In the genomic region with DNA sequence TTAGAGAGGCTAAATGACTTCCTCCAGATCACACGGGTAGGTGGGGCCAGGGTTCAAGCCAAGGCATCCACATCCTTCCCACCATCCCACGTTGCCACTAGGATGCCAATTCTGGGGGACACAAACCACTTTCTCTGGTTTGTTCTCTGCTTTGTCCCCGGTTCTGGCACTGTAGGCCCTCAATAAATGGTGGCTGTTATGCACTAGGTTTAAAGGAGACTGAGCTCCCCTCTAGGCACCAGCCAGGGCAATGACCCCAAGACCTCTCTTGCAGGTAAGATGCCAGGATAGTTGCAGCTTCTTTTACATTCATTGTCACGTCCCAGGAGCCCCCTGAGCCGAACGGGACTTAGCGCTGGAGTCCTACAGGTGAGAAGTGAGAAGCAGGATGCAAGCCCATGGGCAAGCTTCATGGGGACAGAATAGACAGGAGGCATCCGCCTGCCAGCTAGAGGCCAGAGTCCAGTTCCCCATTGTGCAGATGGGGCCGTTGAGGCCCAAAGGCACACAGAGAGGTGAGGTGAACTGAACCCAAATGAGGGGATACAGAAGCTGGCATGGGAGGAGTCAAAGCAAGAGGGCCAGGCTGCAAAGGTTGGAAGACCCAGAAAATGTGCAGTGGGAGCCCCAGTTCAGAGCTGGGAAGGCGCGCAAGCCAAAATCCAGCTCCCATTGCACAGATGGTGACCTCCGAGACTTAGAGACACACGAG, we compare ENCODE assay signal across 8 cellular contexts. TPM values are rescaled to one million over a fixed set of nuclear protein-coding genes. Genes with fewer than 3 reads are reported as not detected.
DNase-seq lines count a peak whose midpoint lies in the region; ATAC-seq, FAIRE-seq and TF ChIP-seq lines count a peak whose summit lies in the region.

No MANE protein-coding gene starts in this region.

- H3K79me2 ChIP-seq in keratinocyte (ENCODE audit: control insufficient read depth, insufficient read depth, low read length): no peaks in the 10 kb centered on the region

- peak overlapping the region; percentile 90 for H2AFZ ChIP-seq in keratinocyte (ENCODE audit: control insufficient read depth, low read length)

- H3K9ac ChIP-seq in keratinocyte (ENCODE audit: control insufficient read depth, extremely low read depth, insufficient read depth, low read length): peak overlapping the region; percentile 72
- H3K9ac ChIP-seq in subcutaneous abdominal adipose tissue (ENCODE audit: low read length in 5 of 5): peak overlapping the region; percentile 35 to 89 (median 64)

- H3K4me1 ChIP-seq in keratinocyte (ENCODE audit: control insufficient read depth, extremely low read depth, insufficient read depth, low read length) (peaks cover 7% of the 10 kb centered on the region), subcutaneous abdominal adipose tissue (ENCODE audit: control insufficient read depth in 5 of 5, insufficient read depth in 5 of 5, low read length in 5 of 5) (peaks cover 6 to 17% (median 13%) of the 10 kb centered on the region in 5 donors)

- peaks cover 20% of the 10 kb centered on the region for H3K4me1 Mint-ChIP-seq in T-helper 1 cell treated with Interleukin-12 subunit alpha and Interleukin-12 subunit beta and Interleukin-4 antibody, amounts not matched to agents 30 μg/mL and 1 μg/mL, for 36 hours (ENCODE audit: low read depth)
- peaks cover 27% of the 10 kb centered on the region for H3K4me1 Mint-ChIP-seq in activated CD8-positive, alpha-beta T cell treated with anti-CD3 and anti-CD28 coated beads, Interleukin-2, amount 10 ng/mL, durations not matched to agents 7 days and 5 days (ENCODE audit: low read depth)

- no peak for ATAC-seq in activated CD8-positive, alpha-beta T cell treated with anti-CD3 and anti-CD28 coated beads, Interleukin-2, amount 10 ng/mL, durations not matched to agents 7 days and 5 days
- no peak for ATAC-seq in GM21576 (IDR thresholded peaks at IDR 0.05; ENCODE audit: unreplicated experiment)

- H3K36me3 ChIP-seq in keratinocyte (ENCODE audit: control insufficient read depth in 2 of 2, extremely low read depth in 1 of 2, insufficient read depth in 2 of 2, low read length in 2 of 2): no peaks in the 10 kb centered on the region
- peaks cover 0 to 7% (median 5%) of the 10 kb centered on the region in 5 donors for H3K36me3 ChIP-seq in subcutaneous abdominal adipose tissue (ENCODE audit: control insufficient read depth in 5 of 5, insufficient read depth in 5 of 5, low read length in 5 of 5)

- H3K4me2 ChIP-seq in keratinocyte (ENCODE audit: control insufficient read depth, extremely low read depth, insufficient read depth, low read depth, low read length): peak overlapping the region; percentile 79

- peaks cover 3% of the 10 kb centered on the region for H3K9me3 Mint-ChIP-seq in T-helper 1 cell treated with Interleukin-12 subunit alpha and Interleukin-12 subunit beta and Interleukin-4 antibody, amounts not matched to agents 30 μg/mL and 1 μg/mL, for 36 hours
- H3K9me3 Mint-ChIP-seq in activated CD8-positive, alpha-beta T cell treated with anti-CD3 and anti-CD28 coated beads, Interleukin-2, amount 10 ng/mL, durations not matched to agents 7 days and 5 days (ENCODE audit: insufficient read depth): no peaks in the 10 kb centered on the region

- H3K27me3 ChIP-seq in keratinocyte (ENCODE audit: control insufficient read depth, extremely low read depth, insufficient read depth, low read length) (no peaks in the 10 kb centered on the region), subcutaneous abdominal adipose tissue (ENCODE audit: control insufficient read depth in 5 of 5, insufficient read depth in 4 of 5, low read length in 5 of 5) (no peaks in the 10 kb centered on the region)

- no peaks in the 10 kb centered on the region for H3K9me1 ChIP-seq in keratinocyte (ENCODE audit: control insufficient read depth, extremely low read depth, insufficient read depth, low read length)

- no peak for FAIRE-seq in keratinocyte (lab: Jason Lieb, UNC)

- CTCF ChIA-PET in activated CD8-positive, alpha-beta T cell treated with anti-CD3 and anti-CD28 coated beads, Interleukin-2, amount 10 ng/mL, durations not matched to agents 7 days and 5 days (lab: Charles Lee): interaction anchor here (1.1 to 3.3 kb wide), 10 partner anchors 9 to 230 kb away, joined by 3 to 12 read pairs (median 5); partner anchors contain the start of genes ACTL10, CBFA2T2 and ZNF341

- peak overlapping the region; percentile 89 for H3K27ac Mint-ChIP-seq in T-helper 1 cell treated with Interleukin-12 subunit alpha and Interleukin-12 subunit beta and Interleukin-4 antibody, amounts not matched to agents 30 μg/mL and 1 μg/mL, for 36 hours
- H3K27ac Mint-ChIP-seq in activated CD8-positive, alpha-beta T cell treated with anti-CD3 and anti-CD28 coated beads, Interleukin-2, amount 10 ng/mL, durations not matched to agents 7 days and 5 days: peak overlapping the region; percentile 81

- dilution Hi-C loops in keratinocyte (cut with MboI; ENCODE audit: extremely low pct_ligation_motif_present, low sequenced_read_pairs): no loop called here

- no peak for DNase-seq in T-helper 1 cell
- DNase-seq in activated CD8-positive, alpha-beta T cell treated with anti-CD3 and anti-CD28 coated beads, Interleukin-2, amount 10 ng/mL, durations not matched to agents 7 days and 5 days: no peak
- no peak for DNase-seq in keratinocyte (ENCODE audit: low read depth, low spot score)
- no peak for DNase-seq in hepatic stellate cell (ENCODE audit: low spot score)
- DNase-seq in iPS-NIHi7 (ENCODE audit: extremely low spot score): no peak

- H3K4me3 ChIP-seq in keratinocyte (ENCODE audit: control insufficient read depth in 2 of 3, extremely low read depth in 1 of 3, insufficient read depth in 2 of 3, low read depth in 1 of 3, low read length in 3 of 3) (peak overlapping the region; percentile 59 to 80 (median 79)), subcutaneous abdominal adipose tissue (ENCODE audit: low read depth in 1 of 5, low read length in 5 of 5) (peak overlapping the region; percentile 87 to 94 (median 90))

- H4K20me1 ChIP-seq in keratinocyte (ENCODE audit: control insufficient read depth, extremely low read depth, insufficient read depth, low read length): no peaks in the 10 kb centered on the region

- no peak for TF ChIP-seq CTCF in keratinocyte (optimal IDR thresholded peaks at IDR 0.05 in 1 of 3, IDR thresholded peaks at IDR 0.05 in 1 of 3, conservative IDR thresholded peaks at IDR 0.05 in 1 of 3; ENCODE audit: extremely low read depth in 1 of 3, insufficient read depth in 2 of 3, low read length in 3 of 3)

- H3K4me3 Mint-ChIP-seq in T-helper 1 cell treated with Interleukin-12 subunit alpha and Interleukin-12 subunit beta and Interleukin-4 antibody, amounts not matched to agents 30 μg/mL and 1 μg/mL, for 36 hours: peak overlapping the region; percentile 84
- H3K4me3 Mint-ChIP-seq in activated CD8-positive, alpha-beta T cell treated with anti-CD3 and anti-CD28 coated beads, Interleukin-2, amount 10 ng/mL, durations not matched to agents 7 days and 5 days: peak overlapping the region; percentile 91

- POLR2A ChIA-PET in activated CD8-positive, alpha-beta T cell treated with anti-CD3 and anti-CD28 coated beads, Interleukin-2, amount 10 ng/mL, durations not matched to agents 7 days and 5 days (lab: Charles Lee): interaction anchor here (0.6 to 1.9 kb wide), 12 partner anchors 12 to 393 kb away, joined by 3 to 17 read pairs (median 4); partner anchors contain the start of genes E2F1, EIF2S2 and ZNF341

- H3K27me3 Mint-ChIP-seq in T-helper 1 cell treated with Interleukin-12 subunit alpha and Interleukin-12 subunit beta and Interleukin-4 antibody, amounts not matched to agents 30 μg/mL and 1 μg/mL, for 36 hours (ENCODE audit: low read depth): no peaks in the 10 kb centered on the region
- H3K27me3 Mint-ChIP-seq in activated CD8-positive, alpha-beta T cell treated with anti-CD3 and anti-CD28 coated beads, Interleukin-2, amount 10 ng/mL, durations not matched to agents 7 days and 5 days (ENCODE audit: low read depth): no peaks in the 10 kb centered on the region

- H3K27ac ChIP-seq in keratinocyte (ENCODE audit: control insufficient read depth, insufficient read depth, low read length): no peak overlapping the region
- H3K27ac ChIP-seq in subcutaneous abdominal adipose tissue (ENCODE audit: low read depth, low read length): peak overlapping the region; percentile 54

- H3K9me3 ChIP-seq in keratinocyte (ENCODE audit: control insufficient read depth, low read depth, low read length) (no peaks in the 10 kb centered on the region), subcutaneous abdominal adipose tissue (ENCODE audit: control insufficient read depth in 5 of 5, low read length in 5 of 5) (no peaks in the 10 kb centered on the region)

- peaks cover 8% of the 10 kb centered on the region for H3K36me3 Mint-ChIP-seq in T-helper 1 cell treated with Interleukin-12 subunit alpha and Interleukin-12 subunit beta and Interleukin-4 antibody, amounts not matched to agents 30 μg/mL and 1 μg/mL, for 36 hours (ENCODE audit: low read depth)
- H3K36me3 Mint-ChIP-seq in activated CD8-positive, alpha-beta T cell treated with anti-CD3 and anti-CD28 coated beads, Interleukin-2, amount 10 ng/mL, durations not matched to agents 7 days and 5 days (ENCODE audit: low read depth): peaks cover under 1% of the 10 kb centered on the region

RNA-seq across cellular contexts. Expression of gene PXMP4, which starts 0.7 kb away (rescaled TPM):
- total RNA-seq in activated CD8-positive, alpha-beta T cell treated with anti-CD3 and anti-CD28 coated beads, Interleukin-2, amount 10 ng/mL, durations not matched to agents 7 days and 5 days: 10 to 100 TPM; 17.1 to 17.7 TPM
- polyA plus RNA-seq in keratinocyte: 3.2 to 6.3 TPM (median 6.1 TPM) in 3 replicates
- polyA plus RNA-seq in keratinocyte (2011; ENCODE audit: low read depth): 1.5 TPM
- 5.5 and 6.4 TPM in 2 replicates for polyA plus RNA-seq in keratinocyte (2011; cell fraction: cytosol; rRNA removed)
- polyA plus RNA-seq in keratinocyte (2011; cell fraction: nucleus; rRNA removed): 5.3 and 7.8 TPM in 2 replicates
- polyA plus RNA-seq in keratinocyte (2012; ENCODE audit: low replicate concordance): 6.6 and 7.8 TPM in 2 replicates
- 7.5 to 16.3 TPM (median 9.2 TPM) in 3 replicates for polyA minus RNA-seq in keratinocyte
- polyA minus RNA-seq in keratinocyte (2011; cell fraction: cytosol; rRNA and poly(A)+ RNA removed): 5.2 TPM
- polyA minus RNA-seq in keratinocyte (2011; cell fraction: nucleus; rRNA and poly(A)+ RNA removed): 3.7 and 4.8 TPM in 2 replicates

RNA-seq across cellular contexts. Expression of gene ZNF341, which starts 12.4 kb away (rescaled TPM):
- 1 to 10 TPM; 4.7 to 5.2 TPM for total RNA-seq in activated CD8-positive, alpha-beta T cell treated with anti-CD3 and anti-CD28 coated beads, Interleukin-2, amount 10 ng/mL, durations not matched to agents 7 days and 5 days
- 1.7 to 3.2 TPM (median 2.5 TPM) in 3 replicates for polyA plus RNA-seq in keratinocyte
- 0.47 TPM for polyA plus RNA-seq in keratinocyte (2011; ENCODE audit: low read depth)
- polyA plus RNA-seq in keratinocyte (2011; cell fraction: cytosol; rRNA removed): 1.6 and 2.4 TPM in 2 replicates
- polyA plus RNA-seq in keratinocyte (2011; cell fraction: nucleus; rRNA removed): 6.0 and 7.7 TPM in 2 replicates
- polyA plus RNA-seq in keratinocyte (2012; ENCODE audit: low replicate concordance): 3.2 TPM in 2 replicates
- polyA minus RNA-seq in keratinocyte: 4.2 to 9.1 TPM (median 4.3 TPM) in 3 replicates
- 3.1 TPM for polyA minus RNA-seq in keratinocyte (2011; cell fraction: cytosol; rRNA and poly(A)+ RNA removed)
- 4.2 and 5.6 TPM in 2 replicates for polyA minus RNA-seq in keratinocyte (2011; cell fraction: nucleus; rRNA and poly(A)+ RNA removed)

RNA-seq across cellular contexts. Expression of gene E2F1, which starts 33.2 kb away (rescaled TPM):
- total RNA-seq in activated CD8-positive, alpha-beta T cell treated with anti-CD3 and anti-CD28 coated beads, Interleukin-2, amount 10 ng/mL, durations not matched to agents 7 days and 5 days: 10 to 100 TPM; 74.5 to 80.8 TPM
- 1.3 to 3.4 TPM (median 2.8 TPM) in 3 replicates for polyA plus RNA-seq in keratinocyte
- 0.51 TPM for polyA plus RNA-seq in keratinocyte (2011; ENCODE audit: low read depth)
- 0.68 and 1.2 TPM in 2 replicates for polyA plus RNA-seq in keratinocyte (2011; cell fraction: cytosol; rRNA removed)
- 2.4 and 2.8 TPM in 2 replicates for polyA plus RNA-seq in keratinocyte (2011; cell fraction: nucleus; rRNA removed)
- 0.61 and 3.7 TPM in 2 replicates for polyA plus RNA-seq in keratinocyte (2012; ENCODE audit: low replicate concordance)
- 1.0 to 7.8 TPM (median 2.2 TPM) in 3 replicates for polyA minus RNA-seq in keratinocyte
- polyA minus RNA-seq in keratinocyte (2011; cell fraction: cytosol; rRNA and poly(A)+ RNA removed): 0.96 TPM
- polyA minus RNA-seq in keratinocyte (2011; cell fraction: nucleus; rRNA and poly(A)+ RNA removed): 0.70 and 1.2 TPM in 2 replicates

RNA-seq across cellular contexts. Expression of gene NECAB3, which starts 45.2 kb away (rescaled TPM):
- total RNA-seq in activated CD8-positive, alpha-beta T cell treated with anti-CD3 and anti-CD28 coated beads, Interleukin-2, amount 10 ng/mL, durations not matched to agents 7 days and 5 days: 10 to 100 TPM; 28.4 to 38.2 TPM
- polyA plus RNA-seq in keratinocyte: 3.8 to 10.3 TPM (median 4.6 TPM) in 3 replicates
- 1.0 TPM for polyA plus RNA-seq in keratinocyte (2011; ENCODE audit: low read depth)
- polyA plus RNA-seq in keratinocyte (2011; cell fraction: cytosol; rRNA removed): 2.2 and 6.7 TPM in 2 replicates
- polyA plus RNA-seq in keratinocyte (2011; cell fraction: nucleus; rRNA removed): 18.5 and 27.1 TPM in 2 replicates
- polyA plus RNA-seq in keratinocyte (2012; ENCODE audit: low replicate concordance): 4.2 and 4.5 TPM in 2 replicates
- 4.0 to 10.3 TPM (median 4.7 TPM) in 3 replicates for polyA minus RNA-seq in keratinocyte
- polyA minus RNA-seq in keratinocyte (2011; cell fraction: cytosol; rRNA and poly(A)+ RNA removed): 8.4 TPM
- polyA minus RNA-seq in keratinocyte (2011; cell fraction: nucleus; rRNA and poly(A)+ RNA removed): 3.0 and 8.1 TPM in 2 replicates

RNA-seq across cellular contexts. Expression of gene ACTL10, which starts 52.7 kb away (rescaled TPM):
- 1 to 10 TPM; 2.9 to 3.2 TPM for total RNA-seq in activated CD8-positive, alpha-beta T cell treated with anti-CD3 and anti-CD28 coated beads, Interleukin-2, amount 10 ng/mL, durations not matched to agents 7 days and 5 days
- polyA plus RNA-seq in keratinocyte: 0.28 to 0.50 TPM (median 0.48 TPM) in 3 replicates
- 0.17 TPM for polyA plus RNA-seq in keratinocyte (2011; ENCODE audit: low read depth)
- 0.18 and 0.43 TPM in 2 replicates for polyA plus RNA-seq in keratinocyte (2011; cell fraction: cytosol; rRNA removed)
- 0.22 and 0.44 TPM in 2 replicates for polyA plus RNA-seq in keratinocyte (2011; cell fraction: nucleus; rRNA removed)
- 0.27 and 1.1 TPM in 2 replicates for polyA plus RNA-seq in keratinocyte (2012; ENCODE audit: low replicate concordance)
- polyA minus RNA-seq in keratinocyte: 0.16 to 0.20 TPM (median 0.16 TPM) in 3 replicates
- not detected for polyA minus RNA-seq in keratinocyte (2011; cell fraction: cytosol; rRNA and poly(A)+ RNA removed)
- polyA minus RNA-seq in keratinocyte (2011; cell fraction: nucleus; rRNA and poly(A)+ RNA removed): 0.63 and 0.78 TPM in 2 replicates
